In the genomic region with DNA sequence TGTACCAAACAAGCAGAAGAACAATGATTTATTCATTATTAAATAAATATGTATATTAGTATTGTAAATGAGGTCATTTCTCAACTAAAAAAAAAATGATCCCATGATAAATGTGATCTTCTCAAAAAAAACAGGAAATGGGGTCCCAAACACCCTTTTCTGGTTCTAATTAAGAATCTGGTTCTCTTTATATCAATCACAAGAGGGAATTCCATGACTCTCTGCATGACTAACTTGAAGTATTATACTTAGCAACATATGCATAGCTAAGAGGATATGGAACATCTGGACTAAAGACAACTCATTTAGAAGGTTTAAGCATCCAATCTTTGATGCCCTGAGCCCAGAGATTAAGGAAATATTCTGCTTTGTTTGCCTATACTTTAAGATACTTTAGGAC, we compare ENCODE assay signal across 13 cellular contexts.
"Had no signal": no experiment of that assay in that cellular context is flagged by ENCODE, and none has a peak within 500 bp of the region (broad histone marks: within the 10 kb centered on the region; RNA-seq: fewer than 3 reads in every experiment).

No MANE protein-coding gene starts in this region.

- H3K4me1 ChIP-seq: gastroesophageal sphincter, neural progenitor cell, pancreas had no signal

- H3K27me3 ChIP-seq: gastroesophageal sphincter, hepatocyte, neural progenitor cell, pancreas, thyroid gland had no signal

- ATAC-seq: activated CD4-positive, alpha-beta T cell treated with anti-CD3 and anti-CD28 coated beads for 36 hours; activated CD8-positive, alpha-beta memory T cell treated with anti-CD3 and anti-CD28 coated beads, Interleukin-2, amount 10 ng/mL, durations not matched to agents 7 days and 5 days; esophagus mucosa; gastroesophageal sphincter; left lobe of liver; pancreas; stimulated activated effector memory CD8-positive, alpha-beta T cell treated with anti-CD3 and anti-CD28 coated beads, Interleukin-12 subunit alpha, Interleukin-12 subunit beta, amount 100 ng/mL, for 72 hours had no signal

- DNase-seq: activated CD4-positive, alpha-beta memory T cell treated with anti-CD3 and anti-CD28 coated beads for 36 hours; activated CD4-positive, alpha-beta T cell treated with anti-CD3 and anti-CD28 coated beads for 36 hours; activated CD8-positive, alpha-beta memory T cell treated with anti-CD3 and anti-CD28 coated beads, Interleukin-2, amount 10 ng/mL, durations not matched to agents 7 days and 5 days; activated naive CD4-positive, alpha-beta T cell treated with anti-CD3 and anti-CD28 coated beads, Interleukin-2, amount 10 ng/mL, durations not matched to agents 7 days and 5 days; activated T-cell treated with anti-CD3 and anti-CD28 coated beads, Interleukin-2, amount 50 U/mL, for 1 hour; pancreas; thyroid gland had no signal

- H3K27ac ChIP-seq: gastroesophageal sphincter, hepatocyte, neural progenitor cell, pancreas had no signal

- H3K4me3 ChIP-seq: gastroesophageal sphincter, hepatocyte, neural progenitor cell, pancreas, thyroid gland had no signal

- H3K9me3 ChIP-seq: gastroesophageal sphincter, pancreas, thyroid gland had no signal

- H2AFZ ChIP-seq: hepatocyte, neural progenitor cell had no signal

- H3K79me2 ChIP-seq: hepatocyte had no signal

- H3K4me2 ChIP-seq: hepatocyte, neural progenitor cell had no signal
